9 cellular contexts compared by ENCODE assay signal in genomic region chr22:32080904-32081303, GRCh38. TPM values are rescaled to one million over a fixed set of nuclear protein-coding genes. Genes with fewer than 3 reads are reported as not detected.
A peak's percentile ranks its signal among the peaks of the same experiment; 100 is the strongest.
DNase-seq lines count a peak whose midpoint lies in the region; ATAC-seq and TF ChIP-seq lines count a peak whose summit lies in the region.
"Had no signal": no experiment of that assay in that cellular context is flagged by ENCODE, and none has a peak within 500 bp of the region (broad histone marks: within the 10 kb centered on the region; RNA-seq: fewer than 3 reads in every experiment).

No MANE protein-coding gene starts in this region.

- no peak overlapping the region for H2AFZ ChIP-seq in PC-9

- no peak overlapping the region for H3K27ac ChIP-seq in HL-60 (replicated peaks)
- no peak overlapping the region for H3K27ac ChIP-seq in PC-9
- no peak overlapping the region for H3K27ac ChIP-seq in colonic mucosa
- no peak overlapping the region for H3K27ac ChIP-seq in lower lobe of right lung
- H3K27ac ChIP-seq in ovary = no peak overlapping the region
- H3K27ac ChIP-seq: BLaER1 had no signal

- no peaks in the 10 kb centered on the region for H3K79me2 ChIP-seq in PC-9 (ENCODE audit: low read depth)

- no TSS peak for BruUV-seq in PC-9 (replicated peaks; lab: Mats Ljungman, UMichigan)

- no peaks in the 10 kb centered on the region for H3K9me3 ChIP-seq in PC-9 (ENCODE audit: insufficient read depth, low read depth)
- H3K9me3 ChIP-seq in colonic mucosa = no peaks in the 10 kb centered on the region
- no peaks in the 10 kb centered on the region for H3K9me3 ChIP-seq in lower lobe of right lung
- H3K9me3 ChIP-seq in ovary = no peaks in the 10 kb centered on the region
- H3K9me3 ChIP-seq: BLaER1 had no signal

- ATAC-seq in lower lobe of right lung = peak; percentile 55 to 74
- ATAC-seq in HG02981 (IDR thresholded peaks at IDR 0.05; ENCODE audit: unreplicated experiment) = no peak

- no peak overlapping the region for H3K4me2 ChIP-seq in PC-9
- H3K4me2 ChIP-seq: BLaER1 had no signal

- no peak overlapping the region for H3K4me3 ChIP-seq in HL-60 (replicated peaks; ENCODE audit: insufficient read depth, low read length)
- H3K4me3 ChIP-seq in PC-9 = no peak overlapping the region
- no peak overlapping the region for H3K4me3 ChIP-seq in colonic mucosa
- no peak overlapping the region for H3K4me3 ChIP-seq in lower lobe of right lung
- H3K4me3 ChIP-seq in ovary = no peak overlapping the region
- H3K4me3 ChIP-seq: BLaER1 had no signal

- WGBS in ovary, 3 donors = 79 to 90% (median 90%) methylated on average over 4 of the region's 4 CpGs

- no peaks in the 10 kb centered on the region for H3K9me2 ChIP-seq in PC-9 (ENCODE audit: insufficient read depth)

- H3K27me3 ChIP-seq in HL-60 (ENCODE audit: insufficient read depth, poor library complexity, severe bottlenecking) (peaks cover 3% of the 10 kb centered on the region), PC-9 (ENCODE audit: insufficient read depth, low read depth) (no peaks in the 10 kb centered on the region; the same call in 1 of the 2 replicates), colonic mucosa (no peaks in the 10 kb centered on the region), lower lobe of right lung (ENCODE audit: low read depth) (peaks cover 4% of the 10 kb centered on the region), ovary (no peaks in the 10 kb centered on the region)
- H3K27me3 ChIP-seq: BLaER1 had no signal

- no peaks in the 10 kb centered on the region for H4K20me1 ChIP-seq in PC-9 (ENCODE audit: insufficient read depth)
- H4K20me1 ChIP-seq: BLaER1 had no signal

- H3K36me3 ChIP-seq in PC-9 (ENCODE audit: low read depth) (no peaks in the 10 kb centered on the region), colonic mucosa (no peaks in the 10 kb centered on the region), lower lobe of right lung (no peaks in the 10 kb centered on the region), ovary (no peaks in the 10 kb centered on the region)
- H3K36me3 ChIP-seq: BLaER1 had no signal

- H3K4me1 ChIP-seq in PC-9 (replicated peaks; ENCODE audit: insufficient read depth) (peaks cover 11% of the 10 kb centered on the region), colonic mucosa (no peaks in the 10 kb centered on the region), lower lobe of right lung (no peaks in the 10 kb centered on the region), ovary (ENCODE audit: insufficient read depth) (no peaks in the 10 kb centered on the region)
- H3K4me1 ChIP-seq: BLaER1 had no signal

- no peak for TF ChIP-seq POLR2A in ovary (IDR thresholded peaks at IDR 0.05)

- DNase-seq in NCI-H1092 treated with DMSO at 0.1 percent for 48 hours (lab: John Stamatoyannopoulos, UW) (peak; percentile 56), NCI-H1092 (lab: John Stamatoyannopoulos, UW) (no peak), HL-60 (ENCODE audit: low read depth in 1 of 2, low spot score in 1 of 2) (peak in 1 of 2 experiments; percentile 42), PC-9 (peak; percentile 20 to 54), colonic mucosa (peak; percentile 37), lower lobe of right lung (no peak), ovary (no peak)

- POLR2A ChIA-PET in PC-9 (lab: Charles Lee; ENCODE audit: unreplicated experiment) = no interaction called here

- TF ChIP-seq EP300 in ovary (IDR thresholded peaks at IDR 0.05) = no peak

- H3F3A ChIP-seq in PC-9 (ENCODE audit: insufficient read depth, low read depth) = peaks cover 9% of the 10 kb centered on the region; the same call in 1 of the 2 replicates

- TF ChIP-seq CTCF in HL-60 (IDR thresholded peaks at IDR 0.05; ENCODE audit: insufficient read depth, low read length) (peak; percentile 80), PC-9 (conservative IDR thresholded peaks at IDR 0.05) (peak; percentile 94), colonic mucosa (IDR thresholded peaks at IDR 0.05) (peak; percentile 61), lower lobe of right lung (IDR thresholded peaks at IDR 0.05) (peak; percentile 58), ovary (IDR thresholded peaks at IDR 0.05) (no peak)

- intact Hi-C loops in PC-9 (cut with micrococcal nuclease; ENCODE audit: unreplicated experiment) (loop anchor here (1.0 to 10.0 kb wide), 2 partner anchors 104 to 416 kb away; partner anchors contain the start of gene PISD), colonic mucosa (cut with DNase I) (loop anchor here (2.0 kb wide), 1 partner anchor 104 kb away; no protein-coding TSS in a partner anchor), lower lobe of right lung (cut with DNase I) (no loop called here), ovary (cut with DNase I) (no loop called here)

- CTCF ChIA-PET in PC-9 (lab: Charles Lee) = interaction anchor here (0.6 to 2.0 kb wide), 3 partner anchors 103 to 911 kb away, joined by 5 to 7 read pairs (median 5); no protein-coding TSS in a partner anchor

- no peak overlapping the region for H3K9ac ChIP-seq in colonic mucosa (ENCODE audit: low read depth in 2 of 2, low read length in 2 of 2)
- H3K9ac ChIP-seq: BLaER1 had no signal

RNA-seq across cellular contexts. Expression of gene SLC5A1, which starts 37.8 kb away (rescaled TPM):
- not detected in 2 replicates for total RNA-seq in PC-9 (2021)
- total RNA-seq in colonic mucosa = 10 to 100 TPM; 23.4 to 47.9 TPM
- 1.8 TPM for total RNA-seq in lower lobe of right lung
- total RNA-seq in ovary = 1 to 10 TPM in 3 of 7 donors, under 1 TPM in 1, not detected in 3; 0.56 to 1.8 (median 1.3) TPM
- polyA plus RNA-seq in ovary = under 1 TPM in 1 of 2 donors, not detected in 1; 0.05 TPM

Comparison
In these comparisons a context has a peak if more than half of its experiments do, and no peak if none do; other contexts are left out.
1. DNase-seq: peak in NCI-H1092 treated with DMSO at 0.1 percent for 48 hours (single experiment), PC-9 (2 of 2) and colonic mucosa (single experiment); none in NCI-H1092 (single experiment), lower lobe of right lung (single experiment) and ovary (0 of 5).
2. CTCF ChIP-seq: peak in HL-60 (single experiment), PC-9 (single experiment), colonic mucosa (single experiment) and lower lobe of right lung (single experiment); none in ovary (0 of 3).
3. intact Hi-C loops: an anchor here in PC-9 (1.0 to 10.0 kb wide) and colonic mucosa (2.0 kb wide); none called in lower lobe of right lung and ovary.